20 cellular contexts compared by ENCODE assay signal in genomic region chr2:32745191-32745590, GRCh38.
A peak's percentile ranks its signal among the peaks of the same experiment; 100 is the strongest.
DNase-seq lines count a peak whose midpoint lies in the region; ATAC-seq lines count a peak whose summit lies in the region.
"Had no signal": no experiment of that assay in that cellular context is flagged by ENCODE, and none has a peak within 500 bp of the region (broad histone marks: within the 10 kb centered on the region; RNA-seq: fewer than 3 reads in every experiment).

No MANE protein-coding gene starts in this region.

- no peak overlapping the region for H2BK12ac ChIP-seq in mesenchymal stem cell (ENCODE audit: low read length in 2 of 2)

- WGBS in mesenchymal stem cell = 56% methylated on average over 2 of the region's 2 CpGs

- peak overlapping the region; percentile 47 for H3K27ac ChIP-seq in mesenchymal stem cell (ENCODE audit: low read length, poor library complexity, severe bottlenecking)
- H3K27ac ChIP-seq: body of pancreas, tibial nerve had no signal

- no peak overlapping the region for H3K4ac ChIP-seq in mesenchymal stem cell (ENCODE audit: low read depth in 1 of 2, low read length in 2 of 2)

- no peak overlapping the region for H2AFZ ChIP-seq in mesenchymal stem cell (ENCODE audit: low read depth, low read length)

- H3K4me3 ChIP-seq in mesenchymal stem cell (ENCODE audit: insufficient read depth in 1 of 2, low read depth in 1 of 2, low read length in 2 of 2) (no peak overlapping the region), MG63 (no peak overlapping the region)
- H3K4me3 ChIP-seq: body of pancreas, tibial nerve had no signal

- ATAC-seq in HG02970 (IDR thresholded peaks at IDR 0.05; ENCODE audit: low FRiP score, unreplicated experiment) (no peak), GM21825 (IDR thresholded peaks at IDR 0.05; ENCODE audit: unreplicated experiment) (no peak)
- ATAC-seq: body of pancreas; natural killer cell treated with Interleukin-12 subunit alpha and Interleukin-12 subunit beta and Interleukin-15 and Interleukin-18, amount 100 ng/mL, for 72 hours; T-helper 17 cell had no signal

- no peak overlapping the region for H3K18ac ChIP-seq in mesenchymal stem cell (ENCODE audit: low read depth in 1 of 2, low read length in 2 of 2)

- H3K9me3 ChIP-seq in mesenchymal stem cell (ENCODE audit: control insufficient read depth, low read length) (no peaks in the 10 kb centered on the region), MG63 (0 out of 2 replicates have a peak, but pooled peaks cover 8% of the 10 kb centered on the region)
- H3K9me3 ChIP-seq: body of pancreas, tibial nerve had no signal

- peaks cover 1% of the 10 kb centered on the region for H3K4me1 ChIP-seq in mesenchymal stem cell (ENCODE audit: control insufficient read depth, insufficient read depth, low read depth, low read length)
- H3K4me1 ChIP-seq: body of pancreas had no signal

- no peaks in the 10 kb centered on the region for H3K79me1 ChIP-seq in mesenchymal stem cell (replicated peaks; ENCODE audit: low read length, poor library complexity, severe bottlenecking)

- H3K14ac ChIP-seq in mesenchymal stem cell (ENCODE audit: low read length in 2 of 2) = no peak overlapping the region

- no peaks in the 10 kb centered on the region for H3K27me3 ChIP-seq in mesenchymal stem cell (ENCODE audit: control insufficient read depth in 1 of 2, insufficient read depth in 1 of 2, low read length in 2 of 2)
- no peaks in the 10 kb centered on the region for H3K27me3 ChIP-seq in MG63
- H3K27me3 ChIP-seq: body of pancreas, tibial nerve had no signal

- H2AK5ac ChIP-seq in mesenchymal stem cell (ENCODE audit: low read length, severe bottlenecking) = no peak overlapping the region

- DNase-seq in EH (ENCODE audit: low read depth) (peak; percentile 81), HS-5 (ENCODE audit: low read depth) (peak; percentile 40), amniotic epithelial cell (ENCODE audit: low read depth) (peak; percentile 66), mesenchymal stem cell (peak; percentile 74), MG63 (no peak)
- DNase-seq: activated B cell treated with CpG ODN at 0.5 μM for 24 hours; activated CD8-positive, alpha-beta memory T cell treated with anti-CD3 and anti-CD28 coated beads for 24 hours; activated gamma-delta T cell; body of pancreas; C1 segment of cervical spinal cord; head of caudate nucleus; MM.1S; NCI-H1694 treated with DMSO at 0.1 percent for 48 hours; NCI-H510A; SHP77; T-helper 17 cell had no signal

- H4K8ac ChIP-seq in mesenchymal stem cell (ENCODE audit: low read length) = no peak overlapping the region

- H2BK15ac ChIP-seq in mesenchymal stem cell (ENCODE audit: low read depth, poor library complexity, severe bottlenecking) = no peak overlapping the region

- H2BK120ac ChIP-seq in mesenchymal stem cell (ENCODE audit: low read depth, low read length) = no peak overlapping the region

- H3K36me3 ChIP-seq in mesenchymal stem cell (ENCODE audit: control insufficient read depth in 1 of 2, insufficient read depth in 2 of 2, low read depth in 1 of 2, low read length in 2 of 2) = peaks cover 5 to 14% of the 10 kb centered on the region in 2 experiments
- peaks cover 14% of the 10 kb centered on the region for H3K36me3 ChIP-seq in MG63

- H2BK5ac ChIP-seq in mesenchymal stem cell (ENCODE audit: low read depth, low read length, poor library complexity, severe bottlenecking) = no peak overlapping the region

- no peak overlapping the region for H3K4me2 ChIP-seq in mesenchymal stem cell (ENCODE audit: low read length, poor library complexity, severe bottlenecking)

- no peak overlapping the region for H4K91ac ChIP-seq in mesenchymal stem cell (ENCODE audit: low read length)

- no peak overlapping the region for H3K23ac ChIP-seq in mesenchymal stem cell (ENCODE audit: low read length in 2 of 2)

- peak overlapping the region; percentile 33 for H3K9ac ChIP-seq in mesenchymal stem cell (ENCODE audit: low read length)
